Comparison of ENCODE assay signal across 8 cellular contexts in the genomic region with DNA sequence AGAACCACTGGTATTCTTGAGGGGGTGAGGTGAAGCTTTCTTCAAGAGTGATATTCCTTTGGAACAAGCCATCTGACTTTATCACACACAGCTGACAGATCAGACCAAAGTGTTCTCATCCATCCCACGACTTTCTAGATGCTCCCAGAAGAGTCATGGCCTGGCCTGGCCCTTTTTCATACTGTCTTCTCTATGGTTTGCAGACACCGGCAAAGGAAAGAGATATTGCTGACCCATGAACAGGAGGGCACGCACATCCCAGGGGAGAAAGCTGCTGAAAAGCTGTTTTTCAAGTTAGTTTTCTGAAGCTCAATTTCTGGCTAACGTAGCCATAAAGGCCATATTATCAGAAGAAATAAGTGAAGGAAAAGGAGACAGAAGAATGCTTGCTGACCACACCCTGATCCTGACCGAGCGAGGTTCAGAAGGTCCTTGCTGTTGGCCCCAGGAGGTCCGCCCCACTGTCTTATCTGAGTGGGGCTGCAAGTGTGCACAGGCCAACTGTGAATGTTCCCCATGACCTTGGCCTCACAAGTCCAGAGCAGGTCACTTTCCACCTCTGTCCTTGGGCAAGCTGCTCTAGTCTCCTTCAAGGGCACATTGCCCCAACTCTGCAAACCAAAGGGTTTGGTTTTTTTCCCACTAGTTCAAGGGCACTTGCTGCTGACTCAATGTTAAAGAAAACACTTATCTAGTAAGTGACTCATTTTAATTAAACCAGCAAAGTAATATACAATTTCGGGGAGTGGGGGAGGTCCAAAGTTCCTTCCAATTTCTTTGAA. TPM values are rescaled to one million over a fixed set of nuclear protein-coding genes. Genes with fewer than 3 reads are reported as not detected.
A peak's percentile ranks its signal among the peaks of the same experiment; 100 is the strongest.
DNase-seq lines count a peak whose midpoint lies in the region; ATAC-seq and TF ChIP-seq lines count a peak whose summit lies in the region.

No MANE protein-coding gene starts in this region.

- H3K27ac ChIP-seq in KOPT-K1 (ENCODE audit: low read depth, low read length, poor library complexity, severe bottlenecking) (peak overlapping the region; percentile 79), coronary artery (peak overlapping the region; percentile 93 to 96), neural progenitor cell (no peak overlapping the region)

- H3F3A ChIP-seq in neural progenitor cell (ENCODE audit: low read depth), result no peaks in the 10 kb centered on the region

- H3K4me3 ChIP-seq in coronary artery (peak overlapping the region; percentile 87), neural progenitor cell (no peak overlapping the region)

- DNase-seq in CD14-positive monocyte (ENCODE audit: low spot score), result no peak
- DNase-seq in coronary artery (ENCODE audit: low spot score), result peak; percentile 65
- DNase-seq in neural progenitor cell (ENCODE audit: low spot score), result no peak
- no peak for DNase-seq in GDM1 (lab: John Stamatoyannopoulos, UW)
- no peak for DNase-seq in activated naive CD4-positive, alpha-beta T cell treated with anti-CD3 and anti-CD28 coated beads, Interleukin-2, amount 50 U/mL, for 16 hours

- H4K20me1 ChIP-seq in neural progenitor cell (ENCODE audit: low read depth), result peaks cover 26% of the 10 kb centered on the region

- intact Hi-C loops in CD14-positive monocyte (cut with micrococcal nuclease), result loop anchor here in 1 of 2 donors (5.0 to 10.0 kb wide), 2 partner anchors 191 to 339 kb away; a partner anchor contains a TSS

- H3K9me3 Mint-ChIP-seq in CD14-positive monocyte (peaks cover 0 to 2% (median 0%) of the 10 kb centered on the region in 7 donors), neural progenitor cell (no peaks in the 10 kb centered on the region)

- peak overlapping the region in 3 of 7 donors; percentile 75 to 90 (median 87) for H3K27ac Mint-ChIP-seq in CD14-positive monocyte
- no peak overlapping the region for H3K27ac Mint-ChIP-seq in neural progenitor cell

- peak overlapping the region; percentile 85 to 89 for H3K4me3 Mint-ChIP-seq in CD14-positive monocyte
- peak overlapping the region; percentile 80 for H3K4me3 Mint-ChIP-seq in neural progenitor cell

- TF ChIP-seq CTCF in CD14-positive monocyte (IDR thresholded peaks at IDR 0.05), result no peak
- TF ChIP-seq CTCF in coronary artery (IDR thresholded peaks at IDR 0.05), result no peak
- TF ChIP-seq CTCF in neural progenitor cell (IDR thresholded peaks at IDR 0.05), result no peak

- peaks cover 3% of the 10 kb centered on the region for H3K4me1 ChIP-seq in neural progenitor cell

- H3K9me3 ChIP-seq in KOPT-K1 (ENCODE audit: insufficient read depth, low read length, poor library complexity, severe bottlenecking), result no peaks in the 10 kb centered on the region
- H3K9me3 ChIP-seq in neural progenitor cell (ENCODE audit: low read depth), result no peaks in the 10 kb centered on the region

- no peak overlapping the region for H3K9ac ChIP-seq in neural progenitor cell

- H3K4me1 Mint-ChIP-seq in CD14-positive monocyte (peaks cover 48% of the 10 kb centered on the region), neural progenitor cell (peaks cover 23% of the 10 kb centered on the region)

- no peak for ATAC-seq in SK-N-SH treated with all-trans-retinoic acid at 6 μM for 48 hours
- ATAC-seq in HG03432 (IDR thresholded peaks at IDR 0.05; ENCODE audit: unreplicated experiment), result no peak

- H3K4me2 ChIP-seq in neural progenitor cell, result no peak overlapping the region

- H3K36me3 Mint-ChIP-seq in CD14-positive monocyte (peaks cover 0 to 8% of the 10 kb centered on the region in 2 donors), neural progenitor cell (no peaks in the 10 kb centered on the region)

- H2AFZ ChIP-seq in neural progenitor cell (replicated peaks), result no peak overlapping the region

- H3K36me3 ChIP-seq in KOPT-K1 (ENCODE audit: insufficient read depth, low read length) (peaks cover 22% of the 10 kb centered on the region; the same call in 1 of the 2 replicates), neural progenitor cell (no peaks in the 10 kb centered on the region)

- no peaks in the 10 kb centered on the region for H3K79me2 ChIP-seq in neural progenitor cell (ENCODE audit: low read depth)

- peaks cover 4 to 12% (median 4%) of the 10 kb centered on the region in 3 donors for H3K27me3 Mint-ChIP-seq in CD14-positive monocyte (ENCODE audit: low read depth in 3 of 3)
- H3K27me3 Mint-ChIP-seq in neural progenitor cell (ENCODE audit: insufficient read depth, low read depth), result peaks cover 67% of the 10 kb centered on the region

- H3K27me3 ChIP-seq in neural progenitor cell, result peaks cover 84% of the 10 kb centered on the region

TF ChIP-seq in SK-N-SH treated with all-trans-retinoic acid at 6 μM for 48 hours, 23 proteins besides CTCF, POLR2A, EP300 and RAD21:
- TF ChIP-seq, protein P1, sequence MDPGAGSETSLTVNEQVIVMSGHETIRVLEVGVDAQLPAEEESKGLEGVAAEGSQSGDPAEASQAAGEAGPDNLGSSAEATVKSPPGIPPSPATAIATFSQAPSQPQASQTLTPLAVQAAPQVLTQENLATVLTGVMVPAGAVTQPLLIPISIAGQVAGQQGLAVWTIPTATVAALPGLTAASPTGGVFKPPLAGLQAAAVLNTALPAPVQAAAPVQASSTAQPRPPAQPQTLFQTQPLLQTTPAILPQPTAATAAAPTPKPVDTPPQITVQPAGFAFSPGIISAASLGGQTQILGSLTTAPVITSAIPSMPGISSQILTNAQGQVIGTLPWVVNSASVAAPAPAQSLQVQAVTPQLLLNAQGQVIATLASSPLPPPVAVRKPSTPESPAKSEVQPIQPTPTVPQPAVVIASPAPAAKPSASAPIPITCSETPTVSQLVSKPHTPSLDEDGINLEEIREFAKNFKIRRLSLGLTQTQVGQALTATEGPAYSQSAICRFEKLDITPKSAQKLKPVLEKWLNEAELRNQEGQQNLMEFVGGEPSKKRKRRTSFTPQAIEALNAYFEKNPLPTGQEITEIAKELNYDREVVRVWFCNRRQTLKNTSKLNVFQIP (CRISPR knock-in tag; IDR thresholded peaks at IDR 0.05; ENCODE audit: borderline replicate concordance, low read depth), result no peak
- TF ChIP-seq ZC3H10 (CRISPR knock-in tag; IDR thresholded peaks at IDR 0.05) (no peak), TOX (CRISPR knock-in tag; IDR thresholded peaks at IDR 0.05; ENCODE audit: borderline replicate concordance) (no peak), RARB (CRISPR knock-in tag; IDR thresholded peaks at IDR 0.05) (no peak), GLIS3 (CRISPR knock-in tag; IDR thresholded peaks at IDR 0.05) (no peak)
- TF ChIP-seq, protein P2, sequence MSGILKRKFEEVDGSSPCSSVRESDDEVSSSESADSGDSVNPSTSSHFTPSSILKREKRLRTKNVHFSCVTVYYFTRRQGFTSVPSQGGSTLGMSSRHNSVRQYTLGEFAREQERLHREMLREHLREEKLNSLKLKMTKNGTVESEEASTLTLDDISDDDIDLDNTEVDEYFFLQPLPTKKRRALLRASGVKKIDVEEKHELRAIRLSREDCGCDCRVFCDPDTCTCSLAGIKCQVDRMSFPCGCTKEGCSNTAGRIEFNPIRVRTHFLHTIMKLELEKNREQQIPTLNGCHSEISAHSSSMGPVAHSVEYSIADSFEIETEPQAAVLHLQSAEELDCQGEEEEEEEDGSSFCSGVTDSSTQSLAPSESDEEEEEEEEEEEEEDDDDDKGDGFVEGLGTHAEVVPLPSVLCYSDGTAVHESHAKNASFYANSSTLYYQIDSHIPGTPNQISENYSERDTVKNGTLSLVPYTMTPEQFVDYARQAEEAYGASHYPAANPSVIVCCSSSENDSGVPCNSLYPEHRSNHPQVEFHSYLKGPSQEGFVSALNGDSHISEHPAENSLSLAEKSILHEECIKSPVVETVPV (CRISPR knock-in tag; IDR thresholded peaks at IDR 0.05), result no peak
- TF ChIP-seq, protein P3, sequence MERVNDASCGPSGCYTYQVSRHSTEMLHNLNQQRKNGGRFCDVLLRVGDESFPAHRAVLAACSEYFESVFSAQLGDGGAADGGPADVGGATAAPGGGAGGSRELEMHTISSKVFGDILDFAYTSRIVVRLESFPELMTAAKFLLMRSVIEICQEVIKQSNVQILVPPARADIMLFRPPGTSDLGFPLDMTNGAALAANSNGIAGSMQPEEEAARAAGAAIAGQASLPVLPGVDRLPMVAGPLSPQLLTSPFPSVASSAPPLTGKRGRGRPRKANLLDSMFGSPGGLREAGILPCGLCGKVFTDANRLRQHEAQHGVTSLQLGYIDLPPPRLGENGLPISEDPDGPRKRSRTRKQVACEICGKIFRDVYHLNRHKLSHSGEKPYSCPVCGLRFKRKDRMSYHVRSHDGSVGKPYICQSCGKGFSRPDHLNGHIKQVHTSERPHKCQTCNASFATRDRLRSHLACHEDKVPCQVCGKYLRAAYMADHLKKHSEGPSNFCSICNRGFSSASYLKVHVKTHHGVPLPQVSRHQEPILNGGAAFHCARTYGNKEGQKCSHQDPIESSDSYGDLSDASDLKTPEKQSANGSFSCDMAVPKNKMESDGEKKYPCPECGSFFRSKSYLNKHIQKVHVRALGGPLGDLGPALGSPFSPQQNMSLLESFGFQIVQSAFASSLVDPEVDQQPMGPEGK (CRISPR knock-in tag; IDR thresholded peaks at IDR 0.05; ENCODE audit: borderline replicate concordance), result no peak

RNA-seq across cellular contexts. Expression of a gene that starts 2.0 kb away (rescaled TPM):
- polyA plus RNA-seq in CD14-positive monocyte, result 10 to 100 TPM; 27.6 to 32.0 TPM
- not detected in 2 replicates for total RNA-seq in neural progenitor cell (ENCODE audit: low replicate concordance)

RNA-seq across cellular contexts. Expression of a gene that starts 26.0 kb away (rescaled TPM):
- polyA plus RNA-seq in CD14-positive monocyte, result not detected
- not detected in 2 replicates for total RNA-seq in neural progenitor cell (ENCODE audit: low replicate concordance)
